ENCODE assay signal across 1 cellular context in the genomic region with DNA sequence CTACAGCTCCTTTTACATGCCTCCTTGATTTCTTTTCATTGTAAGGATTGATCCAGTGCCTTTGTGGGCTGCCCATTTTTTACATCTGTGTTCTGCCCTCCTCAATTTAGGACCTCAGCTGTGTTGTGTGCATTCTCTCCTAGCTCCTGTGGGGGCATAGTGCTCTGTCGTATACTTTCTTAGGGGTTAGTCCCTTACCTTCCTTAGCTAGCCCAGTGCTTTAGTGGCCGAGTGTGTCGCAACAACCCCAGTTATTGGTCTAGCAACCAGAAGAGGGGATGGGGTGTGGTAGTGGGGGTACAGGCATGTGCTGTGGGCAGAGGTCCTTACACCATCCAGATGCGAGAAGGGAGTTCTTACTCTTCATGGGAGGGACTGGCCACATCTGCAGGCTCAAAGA.
TF ChIP-seq lines count a peak whose summit lies in the region.

No MANE protein-coding gene starts in this region.

TF ChIP-seq in WTC11, 78 proteins besides CTCF, POLR2A, EP300 and RAD21 (continued from another document):
- TF ChIP-seq OVOL2 (CRISPR knock-in tag; IDR thresholded peaks at IDR 0.05; ENCODE audit: borderline replicate concordance), result no peak
- TF ChIP-seq PREB (CRISPR knock-in tag; IDR thresholded peaks at IDR 0.05; ENCODE audit: borderline replicate concordance), result no peak
- no peak for TF ChIP-seq GABPB1 (CRISPR knock-in tag; IDR thresholded peaks at IDR 0.05)
- TF ChIP-seq ZNF219 (CRISPR knock-in tag; IDR thresholded peaks at IDR 0.05; ENCODE audit: borderline replicate concordance), result no peak
- TF ChIP-seq SMAD4 (CRISPR knock-in tag; IDR thresholded peaks at IDR 0.05), result no peak
- no peak for TF ChIP-seq CREM (CRISPR knock-in tag; IDR thresholded peaks at IDR 0.05)
- TF ChIP-seq CREB1 (CRISPR knock-in tag; IDR thresholded peaks at IDR 0.05), result no peak
